ENCODE assay signal across 8 cellular contexts in genomic region chr12:49636979-49637378, GRCh38. TPM values are rescaled to one million over a fixed set of nuclear protein-coding genes. Genes with fewer than 3 reads are reported as not detected.
DNase-seq lines count a peak whose midpoint lies in the region; ATAC-seq, FAIRE-seq and TF ChIP-seq lines count a peak whose summit lies in the region.

No MANE protein-coding gene starts in this region.

- peaks cover 0 to 12% of the 10 kb centered on the region in 2 donors for H3K36me3 Mint-ChIP-seq in CD4-positive, alpha-beta memory T cell
- H3K36me3 Mint-ChIP-seq in activated CD4-positive, alpha-beta T cell treated with anti-CD3 and anti-CD28 coated beads, Interleukin-2, amount 10 ng/mL, durations not matched to agents 24 days and 14 days (ENCODE audit: low read depth), result peaks cover 8% of the 10 kb centered on the region
- H3K36me3 Mint-ChIP-seq in dendritic cell treated with granulocyte-macrophage colony-stimulating factor and Interleukin-4, amounts not matched to agents 40 ng/mL and 50 ng/mL, for 4 days (ENCODE audit: low read depth), result no peaks in the 10 kb centered on the region

- no peaks in the 10 kb centered on the region for H3K9me3 ChIP-seq in CD4-positive, alpha-beta memory T cell (ENCODE audit: control insufficient read depth in 1 of 2, low read length in 2 of 2)
- no peaks in the 10 kb centered on the region for H3K9me3 ChIP-seq in HepG2 (ENCODE audit: low read length)

- H3K79me2 ChIP-seq in HepG2 (ENCODE audit: insufficient read depth, low read length), result no peaks in the 10 kb centered on the region

- peak; percentile 83 for TF ChIP-seq CTCF in HepG2 (CRISPR knock-in tag; IDR thresholded peaks at IDR 0.05)

- in situ Hi-C loops in HepG2 (cut with HindIII; ENCODE audit: extremely low pct_ligation_motif_present, low pct_unique_long_range_greater_than_20kb), result no loop called here

- FAIRE-seq in HepG2 (lab: Jason Lieb, UNC), result peak; percentile 82

- H4K20me1 ChIP-seq in HepG2 (ENCODE audit: insufficient read depth, low read length), result no peaks in the 10 kb centered on the region

- no peak overlapping the region for H3K9ac ChIP-seq in HepG2 (ENCODE audit: insufficient read depth, low read depth, low read length)

- H3K36me3 ChIP-seq in CD4-positive, alpha-beta memory T cell (ENCODE audit: insufficient read depth, low read length), result no peaks in the 10 kb centered on the region
- H3K36me3 ChIP-seq in HepG2 (replicated peaks in 1 of 2; ENCODE audit: control insufficient read depth in 1 of 2, insufficient read depth in 2 of 2, low read length in 2 of 2), result peaks cover 0 to under 1% of the 10 kb centered on the region in 2 experiments; a peak in 1 of 5 replicates

- intact Hi-C loops in CD4-positive, alpha-beta memory T cell (cut with micrococcal nuclease), result loop anchor here (2.0 kb wide), 1 partner anchor 70 kb away; the partner anchor contains the start of gene FMNL3
- intact Hi-C loops in activated CD4-positive, alpha-beta T cell treated with anti-CD3 and anti-CD28 coated beads, Interleukin-2, amount 10 ng/mL, durations not matched to agents 24 days and 14 days (cut with micrococcal nuclease), result loop anchor here (1.0 to 5.0 kb wide), 3 partner anchors 11 to 140 kb away; partner anchors contain the start of gene FMNL3
- intact Hi-C loops in dendritic cell treated with granulocyte-macrophage colony-stimulating factor and Interleukin-4, amounts not matched to agents 40 ng/mL and 50 ng/mL, for 4 days (cut with micrococcal nuclease), result no loop called here
- intact Hi-C loops in HepG2 (cut with micrococcal nuclease; ENCODE audit: unreplicated experiment), result no loop called here

- peak; percentile 52 for TF ChIP-seq RAD21 in HepG2 (CRISPR knock-in tag; IDR thresholded peaks at IDR 0.05)

- peak; percentile 53 to 71 (median 59) for DNase-seq in CD4-positive, alpha-beta memory T cell
- DNase-seq in NCI-H460 (ENCODE audit: extremely low read depth, low read depth) (peak; percentile 57), HepG2 (ENCODE audit: low spot score) (peak; percentile 58)
- DNase-seq in activated CD4-positive, alpha-beta T cell treated with anti-CD3 and anti-CD28 coated beads, Interleukin-2, amount 10 ng/mL, durations not matched to agents 24 days and 14 days, result peak; percentile 88
- DNase-seq in stimulated activated CD8-positive, alpha-beta memory T cell treated with anti-CD3 and anti-CD28 coated beads, Interleukin-15, amount 100 ng/mL, for 1 hour (ENCODE audit: low read depth), result peak; percentile 23

- H3K9me3 Mint-ChIP-seq in CD4-positive, alpha-beta memory T cell, result peaks cover 0 to 2% (median 0%) of the 10 kb centered on the region in 8 donors
- H3K9me3 Mint-ChIP-seq in activated CD4-positive, alpha-beta T cell treated with anti-CD3 and anti-CD28 coated beads, Interleukin-2, amount 10 ng/mL, durations not matched to agents 24 days and 14 days, result no peaks in the 10 kb centered on the region
- H3K9me3 Mint-ChIP-seq in dendritic cell treated with granulocyte-macrophage colony-stimulating factor and Interleukin-4, amounts not matched to agents 40 ng/mL and 50 ng/mL, for 4 days, result no peaks in the 10 kb centered on the region

- H2AFZ ChIP-seq in HepG2 (ENCODE audit: low read length), result no peak overlapping the region

- no peaks in the 10 kb centered on the region for H3K27me3 ChIP-seq in CD4-positive, alpha-beta memory T cell (ENCODE audit: insufficient read depth, low read length)
- no peaks in the 10 kb centered on the region; a peak in 1 of 5 replicates for H3K27me3 ChIP-seq in HepG2 (ENCODE audit: control insufficient read depth in 1 of 2, insufficient read depth in 2 of 2, low read length in 2 of 2)

- POLR2A ChIA-PET in CD4-positive, alpha-beta memory T cell (lab: Charles Lee; ENCODE audit: partially characterized antibody), result interaction anchor here (1.0 to 4.9 kb wide), 5 partner anchors 13 to 104 kb away, joined by 3 to 34 read pairs (median 6); partner anchors contain the start of genes FMNL3, PRPF40B and TMBIM6
- POLR2A ChIA-PET in HepG2 (lab: Yijun Ruan, JAX), result interaction anchor here (1.1 to 1.2 kb wide), 2 partner anchors 14 to 104 kb away, joined by 3 to 6 read pairs; partner anchors contain the start of genes PRPF40B and TMBIM6

- no peak overlapping the region for H3K4me3 ChIP-seq in CD4-positive, alpha-beta memory T cell (ENCODE audit: low read length in 2 of 2)
- no peak overlapping the region for H3K4me3 ChIP-seq in HepG2 (replicated peaks in 1 of 3; ENCODE audit: insufficient read depth in 1 of 3, low read depth in 2 of 3, low read length in 3 of 3)

- ATAC-seq in GM21576 (IDR thresholded peaks at IDR 0.05; ENCODE audit: unreplicated experiment) (peak; percentile 46), HepG2 (peak; percentile 93), GM18519 (IDR thresholded peaks at IDR 0.05; ENCODE audit: low FRiP score, unreplicated experiment) (no peak)

- no peak overlapping the region for H3K4me3 Mint-ChIP-seq in CD4-positive, alpha-beta memory T cell
- H3K4me3 Mint-ChIP-seq in activated CD4-positive, alpha-beta T cell treated with anti-CD3 and anti-CD28 coated beads, Interleukin-2, amount 10 ng/mL, durations not matched to agents 24 days and 14 days, result no peak overlapping the region
- no peak overlapping the region for H3K4me3 Mint-ChIP-seq in dendritic cell treated with granulocyte-macrophage colony-stimulating factor and Interleukin-4, amounts not matched to agents 40 ng/mL and 50 ng/mL, for 4 days

- TF ChIP-seq EP300 in HepG2 (IDR thresholded peaks at IDR 0.05; ENCODE audit: low read depth in 2 of 2, low read length in 2 of 2) (no peak), HepG2 (CRISPR knock-in tag; IDR thresholded peaks at IDR 0.05; ENCODE audit: borderline replicate concordance) (no peak)

- H3K27me3 Mint-ChIP-seq in CD4-positive, alpha-beta memory T cell, result no peaks in the 10 kb centered on the region
- H3K27me3 Mint-ChIP-seq in activated CD4-positive, alpha-beta T cell treated with anti-CD3 and anti-CD28 coated beads, Interleukin-2, amount 10 ng/mL, durations not matched to agents 24 days and 14 days, result no peaks in the 10 kb centered on the region
- H3K27me3 Mint-ChIP-seq in dendritic cell treated with granulocyte-macrophage colony-stimulating factor and Interleukin-4, amounts not matched to agents 40 ng/mL and 50 ng/mL, for 4 days, result no peaks in the 10 kb centered on the region

- TF ChIP-seq POLR2A in HepG2 (IDR thresholded peaks at IDR 0.05; ENCODE audit: insufficient read depth in 1 of 2, low read depth in 2 of 2, low read length in 2 of 2), result no peak

- peaks cover 8% of the 10 kb centered on the region for H3K4me1 ChIP-seq in CD4-positive, alpha-beta memory T cell (ENCODE audit: insufficient read depth, low read length)
- peaks cover 37% of the 10 kb centered on the region for H3K4me1 ChIP-seq in HepG2 (ENCODE audit: insufficient read depth, low read length)

- peaks cover 9 to 13% (median 11%) of the 10 kb centered on the region in 4 donors for H3K4me1 Mint-ChIP-seq in CD4-positive, alpha-beta memory T cell
- peaks cover 11% of the 10 kb centered on the region for H3K4me1 Mint-ChIP-seq in activated CD4-positive, alpha-beta T cell treated with anti-CD3 and anti-CD28 coated beads, Interleukin-2, amount 10 ng/mL, durations not matched to agents 24 days and 14 days
- H3K4me1 Mint-ChIP-seq in dendritic cell treated with granulocyte-macrophage colony-stimulating factor and Interleukin-4, amounts not matched to agents 40 ng/mL and 50 ng/mL, for 4 days (ENCODE audit: low read depth), result peaks cover 16% of the 10 kb centered on the region

- H3K27ac Mint-ChIP-seq in CD4-positive, alpha-beta memory T cell, result peak overlapping the region in 5 of 7 donors; percentile 2 to 81 (median 30)
- no peak overlapping the region for H3K27ac Mint-ChIP-seq in activated CD4-positive, alpha-beta T cell treated with anti-CD3 and anti-CD28 coated beads, Interleukin-2, amount 10 ng/mL, durations not matched to agents 24 days and 14 days
- H3K27ac Mint-ChIP-seq in dendritic cell treated with granulocyte-macrophage colony-stimulating factor and Interleukin-4, amounts not matched to agents 40 ng/mL and 50 ng/mL, for 4 days, result peak overlapping the region; percentile 9

- WGBS in HepG2 (ENCODE audit: low lambda C conversion rate), result 13% methylated on average over 1 of the region's 2 CpGs

- no peak overlapping the region for H3K27ac ChIP-seq in CD4-positive, alpha-beta memory T cell (ENCODE audit: low read depth, low read length)
- peak overlapping the region; percentile 16 for H3K27ac ChIP-seq in HepG2 (ENCODE audit: extremely low read length, insufficient read depth, low read length)

- H3K4me2 ChIP-seq in HepG2 (ENCODE audit: low read depth, low read length), result peak overlapping the region; percentile 36; the same call in 1 of the 2 replicates

- no TSS peak for BruUV-seq in HepG2 (replicated peaks; lab: Mats Ljungman, UMichigan)

- CTCF ChIA-PET in CD4-positive, alpha-beta memory T cell (lab: Charles Lee; ENCODE audit: partially characterized antibody), result interaction anchor here (0.6 to 20.0 kb wide), 24 partner anchors 8 to 209 kb away, joined by 3 to 543 read pairs (median 6); partner anchors contain the start of genes BCDIN3D, FMNL3, PRPF40B and TMBIM6
- CTCF ChIA-PET in HepG2 (lab: Yijun Ruan, JAX; ENCODE audit: low intra/inter-chr PET ratio, low total read pairs), result interaction anchor here (1.0 to 1.3 kb wide), 2 partner anchors 70 to 141 kb away, joined by 4 to 5 read pairs; partner anchors contain the start of gene FMNL3

RNA-seq across cellular contexts. Expression of gene PRPF40B, which starts 13.6 kb away (rescaled TPM):
- 10 to 100 TPM; 15.1 to 15.9 TPM for total RNA-seq in CD4-positive, alpha-beta memory T cell
- 1 to 10 TPM in 1 of 2 donors, under 1 TPM in 1; 0.73 to 4.7 TPM for polyA plus RNA-seq in CD4-positive, alpha-beta memory T cell
- total RNA-seq in NCI-H460 (2014; rRNA removed; shearing (Covaris generic)), result 6.4 and 7.9 TPM in 2 replicates
- polyA plus RNA-seq in NCI-H460 (2014; cell fraction: nucleus; rRNA removed), result 24.5 and 62.5 TPM in 2 replicates
- total RNA-seq in activated CD4-positive, alpha-beta T cell treated with anti-CD3 and anti-CD28 coated beads, Interleukin-2, amount 10 ng/mL, durations not matched to agents 24 days and 14 days, result 12.3 and 12.7 TPM in 2 replicates
- total RNA-seq in HepG2 (2016; rRNA removed; fragmentation: Illumina TruSeq; extraction: Trizol), result 2.6 and 5.0 TPM in 2 replicates
- total RNA-seq in HepG2 (2016; cell fraction: cytosol; rRNA removed; fragmentation: Illumina TruSeq; extraction: Trizol; ENCODE audit: low read depth), result 2.2 and 2.3 TPM in 2 replicates
- total RNA-seq in HepG2 (2016; cell fraction: insoluble cytoplasmic fraction; rRNA removed; fragmentation: Illumina TruSeq; extraction: Trizol), result 1.9 and 5.0 TPM in 2 replicates
- 2.7 and 2.9 TPM in 2 replicates for total RNA-seq in HepG2 (2016; cell fraction: membrane; rRNA removed; fragmentation: Illumina TruSeq; extraction: Trizol)
- 8.8 and 9.0 TPM in 2 replicates for total RNA-seq in HepG2 (2016; cell fraction: nucleus; rRNA removed; fragmentation: Illumina TruSeq; extraction: Trizol)
- polyA plus RNA-seq in HepG2 (2011; rRNA removed), result 7.8 and 9.5 TPM in 2 replicates
- polyA plus RNA-seq in HepG2 (2011; cell fraction: cytosol; rRNA removed), result 3.0 and 3.2 TPM in 2 replicates
- 63.5 and 64.1 TPM in 2 replicates for polyA plus RNA-seq in HepG2 (2011; cell fraction: nucleus; rRNA removed)
- polyA plus RNA-seq in HepG2 (2012), result 4.6 and 6.6 TPM in 2 replicates
- 0.79 and 1.2 TPM in 2 replicates for polyA plus RNA-seq in HepG2 (2016; cell fraction: cytosol; fragmentation: Illumina TruSeq; extraction: Trizol; ENCODE audit: low read depth)
- 2.1 and 3.5 TPM in 2 replicates for polyA plus RNA-seq in HepG2 (2016; cell fraction: insoluble cytoplasmic fraction; fragmentation: Illumina TruSeq; extraction: Trizol; ENCODE audit: low read depth)
- 1.5 and 1.6 TPM in 2 replicates for polyA plus RNA-seq in HepG2 (2016; cell fraction: membrane; fragmentation: Illumina TruSeq; extraction: Trizol; ENCODE audit: low read depth)
- 20.9 and 21.1 TPM in 2 replicates for polyA plus RNA-seq in HepG2 (2016; cell fraction: nucleus; fragmentation: Illumina TruSeq; extraction: Trizol; ENCODE audit: insufficient read depth, low read depth)
- 10.3 and 11.0 TPM in 2 replicates for polyA minus RNA-seq in HepG2 (2011; rRNA and poly(A)+ RNA removed; ENCODE audit: low replicate concordance)
- polyA minus RNA-seq in HepG2 (2011; cell fraction: cytosol; rRNA and poly(A)+ RNA removed), result 1.3 and 2.6 TPM in 2 replicates
- polyA minus RNA-seq in HepG2 (2011; cell fraction: nucleus; rRNA and poly(A)+ RNA removed), result 17.3 and 22.3 TPM in 2 replicates

RNA-seq across cellular contexts. Expression of gene FAM186B, which starts 31.5 kb away (rescaled TPM):
- total RNA-seq in CD4-positive, alpha-beta memory T cell, result under 1 TPM; 0.12 to 0.22 TPM
- polyA plus RNA-seq in CD4-positive, alpha-beta memory T cell, result under 1 TPM in 1 of 2 donors, not detected in 1; 0.15 TPM
- total RNA-seq in NCI-H460 (2014; rRNA removed; shearing (Covaris generic)), result 0.22 and 0.23 TPM in 2 replicates
- polyA plus RNA-seq in NCI-H460 (2014; cell fraction: nucleus; rRNA removed), result 0.07 and 0.24 TPM in 2 replicates
- total RNA-seq in activated CD4-positive, alpha-beta T cell treated with anti-CD3 and anti-CD28 coated beads, Interleukin-2, amount 10 ng/mL, durations not matched to agents 24 days and 14 days, result 0.16 and 0.33 TPM in 2 replicates
- 0.17 and 0.20 TPM in 2 replicates for total RNA-seq in HepG2 (2016; rRNA removed; fragmentation: Illumina TruSeq; extraction: Trizol)
- total RNA-seq in HepG2 (2016; cell fraction: cytosol; rRNA removed; fragmentation: Illumina TruSeq; extraction: Trizol; ENCODE audit: low read depth), result not detected in 2 replicates
- 0.21 and 0.30 TPM in 2 replicates for total RNA-seq in HepG2 (2016; cell fraction: insoluble cytoplasmic fraction; rRNA removed; fragmentation: Illumina TruSeq; extraction: Trizol)
- total RNA-seq in HepG2 (2016; cell fraction: membrane; rRNA removed; fragmentation: Illumina TruSeq; extraction: Trizol), result 0.14 and 0.15 TPM in 2 replicates
- total RNA-seq in HepG2 (2016; cell fraction: nucleus; rRNA removed; fragmentation: Illumina TruSeq; extraction: Trizol), result 0.16 TPM in 1 of 2 replicates, not detected in the other
- 0.05 and 0.07 TPM in 2 replicates for polyA plus RNA-seq in HepG2 (2011; rRNA removed)
- polyA plus RNA-seq in HepG2 (2011; cell fraction: cytosol; rRNA removed), result 0.03 and 0.12 TPM in 2 replicates
- polyA plus RNA-seq in HepG2 (2011; cell fraction: nucleus; rRNA removed), result 0.07 and 0.08 TPM in 2 replicates
- polyA plus RNA-seq in HepG2 (2012), result 0.19 and 0.44 TPM in 2 replicates
- polyA plus RNA-seq in HepG2 (2016; cell fraction: cytosol; fragmentation: Illumina TruSeq; extraction: Trizol; ENCODE audit: low read depth), result not detected in 2 replicates
- 0.20 and 0.25 TPM in 2 replicates for polyA plus RNA-seq in HepG2 (2016; cell fraction: insoluble cytoplasmic fraction; fragmentation: Illumina TruSeq; extraction: Trizol; ENCODE audit: low read depth)
- polyA plus RNA-seq in HepG2 (2016; cell fraction: membrane; fragmentation: Illumina TruSeq; extraction: Trizol; ENCODE audit: low read depth), result 0.14 and 0.23 TPM in 2 replicates
- polyA plus RNA-seq in HepG2 (2016; cell fraction: nucleus; fragmentation: Illumina TruSeq; extraction: Trizol; ENCODE audit: insufficient read depth, low read depth), result not detected in 2 replicates
- polyA minus RNA-seq in HepG2 (2011; rRNA and poly(A)+ RNA removed; ENCODE audit: low replicate concordance), result 0.22 TPM in 1 of 2 replicates, not detected in the other
- not detected in 2 replicates for polyA minus RNA-seq in HepG2 (2011; cell fraction: cytosol; rRNA and poly(A)+ RNA removed)
- polyA minus RNA-seq in HepG2 (2011; cell fraction: nucleus; rRNA and poly(A)+ RNA removed), result 0.25 TPM in 1 of 2 replicates, not detected in the other

Comparison
In these comparisons a context has a peak if more than half of its experiments do, and no peak if none do; other contexts are left out.
1. DNase-seq: peak in every context shown above with its lines; median percentile 88 in activated CD4-positive, alpha-beta T cell treated with anti-CD3 and anti-CD28 coated beads, Interleukin-2, amount 10 ng/mL, durations not matched to agents 24 days and 14 days; 59 in CD4-positive, alpha-beta memory T cell; 58 in HepG2; 57 in NCI-H460; 23 in stimulated activated CD8-positive, alpha-beta memory T cell treated with anti-CD3 and anti-CD28 coated beads, Interleukin-15, amount 100 ng/mL, for 1 hour.
2. intact Hi-C loops: an anchor here in CD4-positive, alpha-beta memory T cell (2.0 kb wide) and activated CD4-positive, alpha-beta T cell treated with anti-CD3 and anti-CD28 coated beads, Interleukin-2, amount 10 ng/mL, durations not matched to agents 24 days and 14 days (1.0 to 5.0 kb wide); none called in dendritic cell treated with granulocyte-macrophage colony-stimulating factor and Interleukin-4, amounts not matched to agents 40 ng/mL and 50 ng/mL, for 4 days and HepG2.